ENCODE assay signal across 1 cellular context in the genomic region with DNA sequence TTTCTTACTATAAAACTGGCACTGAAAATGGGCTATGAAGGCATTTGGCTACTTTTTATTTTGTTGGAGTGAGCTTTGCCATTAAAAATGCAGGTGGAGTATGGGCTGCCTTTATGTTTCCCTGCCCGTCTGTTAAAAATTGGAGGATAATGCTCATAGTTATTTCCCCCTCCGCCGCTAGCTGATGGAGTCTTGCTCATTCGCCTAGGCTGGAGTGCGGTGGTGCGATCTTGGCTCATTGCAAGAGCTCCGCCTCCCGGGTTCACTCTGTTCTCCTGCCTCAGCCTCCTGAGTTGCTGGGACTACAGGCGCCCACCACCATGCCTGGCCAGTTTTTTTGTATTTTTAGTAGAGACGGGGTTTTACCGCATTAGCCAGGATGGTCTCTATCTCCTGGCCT.
TF ChIP-seq lines count a peak whose summit lies in the region.

No MANE protein-coding gene starts in this region.

TF ChIP-seq in WTC11, 78 proteins besides CTCF, POLR2A, EP300 and RAD21 (continued from another document):
- TF ChIP-seq PRRX2 (CRISPR knock-in tag; IDR thresholded peaks at IDR 0.05) = no peak
- TF ChIP-seq GRHL2 (CRISPR knock-in tag; IDR thresholded peaks at IDR 0.05; ENCODE audit: insufficient replicate concordance, severe bottlenecking) = no peak
- TF ChIP-seq OVOL2 (CRISPR knock-in tag; IDR thresholded peaks at IDR 0.05; ENCODE audit: borderline replicate concordance) = no peak
- TF ChIP-seq FOXP4 (CRISPR knock-in tag; IDR thresholded peaks at IDR 0.05) = no peak
- no peak for TF ChIP-seq MXD4 (CRISPR knock-in tag; IDR thresholded peaks at IDR 0.05; ENCODE audit: borderline replicate concordance)
- TF ChIP-seq, protein P1, sequence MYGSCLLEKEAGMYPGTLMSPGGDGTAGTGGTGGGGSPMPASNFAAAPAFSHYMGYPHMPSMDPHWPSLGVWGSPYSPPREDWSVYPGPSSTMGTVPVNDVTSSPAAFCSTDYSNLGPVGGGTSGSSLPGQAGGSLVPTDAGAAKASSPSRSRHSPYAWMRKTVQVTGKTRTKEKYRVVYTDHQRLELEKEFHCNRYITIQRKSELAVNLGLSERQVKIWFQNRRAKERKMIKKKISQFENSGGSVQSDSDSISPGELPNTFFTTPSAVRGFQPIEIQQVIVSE (CRISPR knock-in tag; IDR thresholded peaks at IDR 0.05; ENCODE audit: borderline replicate concordance) = no peak
- TF ChIP-seq, protein P2, sequence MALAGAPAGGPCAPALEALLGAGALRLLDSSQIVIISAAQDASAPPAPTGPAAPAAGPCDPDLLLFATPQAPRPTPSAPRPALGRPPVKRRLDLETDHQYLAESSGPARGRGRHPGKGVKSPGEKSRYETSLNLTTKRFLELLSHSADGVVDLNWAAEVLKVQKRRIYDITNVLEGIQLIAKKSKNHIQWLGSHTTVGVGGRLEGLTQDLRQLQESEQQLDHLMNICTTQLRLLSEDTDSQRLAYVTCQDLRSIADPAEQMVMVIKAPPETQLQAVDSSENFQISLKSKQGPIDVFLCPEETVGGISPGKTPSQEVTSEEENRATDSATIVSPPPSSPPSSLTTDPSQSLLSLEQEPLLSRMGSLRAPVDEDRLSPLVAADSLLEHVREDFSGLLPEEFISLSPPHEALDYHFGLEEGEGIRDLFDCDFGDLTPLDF (CRISPR knock-in tag; IDR thresholded peaks at IDR 0.05) = no peak
- TF ChIP-seq IRF1 (CRISPR knock-in tag; IDR thresholded peaks at IDR 0.05) = no peak
- no peak for TF ChIP-seq ZNF121 (CRISPR knock-in tag; IDR thresholded peaks at IDR 0.05)
- TF ChIP-seq, protein P3, sequence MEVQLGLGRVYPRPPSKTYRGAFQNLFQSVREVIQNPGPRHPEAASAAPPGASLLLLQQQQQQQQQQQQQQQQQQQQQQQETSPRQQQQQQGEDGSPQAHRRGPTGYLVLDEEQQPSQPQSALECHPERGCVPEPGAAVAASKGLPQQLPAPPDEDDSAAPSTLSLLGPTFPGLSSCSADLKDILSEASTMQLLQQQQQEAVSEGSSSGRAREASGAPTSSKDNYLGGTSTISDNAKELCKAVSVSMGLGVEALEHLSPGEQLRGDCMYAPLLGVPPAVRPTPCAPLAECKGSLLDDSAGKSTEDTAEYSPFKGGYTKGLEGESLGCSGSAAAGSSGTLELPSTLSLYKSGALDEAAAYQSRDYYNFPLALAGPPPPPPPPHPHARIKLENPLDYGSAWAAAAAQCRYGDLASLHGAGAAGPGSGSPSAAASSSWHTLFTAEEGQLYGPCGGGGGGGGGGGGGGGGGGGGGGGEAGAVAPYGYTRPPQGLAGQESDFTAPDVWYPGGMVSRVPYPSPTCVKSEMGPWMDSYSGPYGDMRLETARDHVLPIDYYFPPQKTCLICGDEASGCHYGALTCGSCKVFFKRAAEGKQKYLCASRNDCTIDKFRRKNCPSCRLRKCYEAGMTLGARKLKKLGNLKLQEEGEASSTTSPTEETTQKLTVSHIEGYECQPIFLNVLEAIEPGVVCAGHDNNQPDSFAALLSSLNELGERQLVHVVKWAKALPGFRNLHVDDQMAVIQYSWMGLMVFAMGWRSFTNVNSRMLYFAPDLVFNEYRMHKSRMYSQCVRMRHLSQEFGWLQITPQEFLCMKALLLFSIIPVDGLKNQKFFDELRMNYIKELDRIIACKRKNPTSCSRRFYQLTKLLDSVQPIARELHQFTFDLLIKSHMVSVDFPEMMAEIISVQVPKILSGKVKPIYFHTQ (CRISPR knock-in tag; IDR thresholded peaks at IDR 0.05) = no peak
- TF ChIP-seq, protein P4, sequence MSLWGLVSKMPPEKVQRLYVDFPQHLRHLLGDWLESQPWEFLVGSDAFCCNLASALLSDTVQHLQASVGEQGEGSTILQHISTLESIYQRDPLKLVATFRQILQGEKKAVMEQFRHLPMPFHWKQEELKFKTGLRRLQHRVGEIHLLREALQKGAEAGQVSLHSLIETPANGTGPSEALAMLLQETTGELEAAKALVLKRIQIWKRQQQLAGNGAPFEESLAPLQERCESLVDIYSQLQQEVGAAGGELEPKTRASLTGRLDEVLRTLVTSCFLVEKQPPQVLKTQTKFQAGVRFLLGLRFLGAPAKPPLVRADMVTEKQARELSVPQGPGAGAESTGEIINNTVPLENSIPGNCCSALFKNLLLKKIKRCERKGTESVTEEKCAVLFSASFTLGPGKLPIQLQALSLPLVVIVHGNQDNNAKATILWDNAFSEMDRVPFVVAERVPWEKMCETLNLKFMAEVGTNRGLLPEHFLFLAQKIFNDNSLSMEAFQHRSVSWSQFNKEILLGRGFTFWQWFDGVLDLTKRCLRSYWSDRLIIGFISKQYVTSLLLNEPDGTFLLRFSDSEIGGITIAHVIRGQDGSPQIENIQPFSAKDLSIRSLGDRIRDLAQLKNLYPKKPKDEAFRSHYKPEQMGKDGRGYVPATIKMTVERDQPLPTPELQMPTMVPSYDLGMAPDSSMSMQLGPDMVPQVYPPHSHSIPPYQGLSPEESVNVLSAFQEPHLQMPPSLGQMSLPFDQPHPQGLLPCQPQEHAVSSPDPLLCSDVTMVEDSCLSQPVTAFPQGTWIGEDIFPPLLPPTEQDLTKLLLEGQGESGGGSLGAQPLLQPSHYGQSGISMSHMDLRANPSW (CRISPR knock-in tag; conservative IDR thresholded peaks at IDR 0.05; ENCODE audit: low read depth) = no peak
- TF ChIP-seq ARID4B (CRISPR knock-in tag; IDR thresholded peaks at IDR 0.05; ENCODE audit: borderline replicate concordance) = no peak
- TF ChIP-seq TP53 (CRISPR knock-in tag; IDR thresholded peaks at IDR 0.05) = no peak
- no peak for TF ChIP-seq IRF2 (CRISPR knock-in tag; IDR thresholded peaks at IDR 0.05; ENCODE audit: borderline replicate concordance, low read depth)
- no peak for TF ChIP-seq ZNF232 (CRISPR knock-in tag; IDR thresholded peaks at IDR 0.05)
- no peak for TF ChIP-seq GTF2I (CRISPR knock-in tag; conservative IDR thresholded peaks at IDR 0.05)
TF ChIP-seq in WTC11: peak in this region for 0.
